17 cellular contexts compared by ENCODE assay signal in genomic region chr3:30810617-30811016, GRCh38.
DNase-seq lines count a peak whose midpoint lies in the region; ATAC-seq and TF ChIP-seq lines count a peak whose summit lies in the region.
"Had no signal": no experiment of that assay in that cellular context is flagged by ENCODE, and none has a peak within 500 bp of the region (broad histone marks: within the 10 kb centered on the region; RNA-seq: fewer than 3 reads in every experiment).

No MANE protein-coding gene starts in this region.

- no peaks in the 10 kb centered on the region for H3K9me3 Mint-ChIP-seq in CD4-positive, alpha-beta memory T cell
- H3K9me3 Mint-ChIP-seq: naive thymus-derived CD8-positive, alpha-beta T cell; T-helper 2 cell treated with Interferon-gamma antibody and Interleukin-4, amounts not matched to agents 5 μg/mL and 100 μg/mL, for 36 hours had no signal

- H3K4ac ChIP-seq in trophoblast cell (ENCODE audit: low read depth, low read length): no peak overlapping the region

- CTCF ChIA-PET in CD4-positive, alpha-beta memory T cell (lab: Charles Lee; ENCODE audit: partially characterized antibody): no interaction called here

- H3K4me2 ChIP-seq in trophoblast cell (ENCODE audit: low read length): no peak overlapping the region

- peak overlapping the region in 2 of 7 donors; percentile 36 to 54 for H3K27ac Mint-ChIP-seq in CD4-positive, alpha-beta memory T cell
- H3K27ac Mint-ChIP-seq: T-helper 2 cell treated with Interferon-gamma antibody and Interleukin-4, amounts not matched to agents 5 μg/mL and 100 μg/mL, for 36 hours had no signal

- H3K18ac ChIP-seq in trophoblast cell (ENCODE audit: low read length): no peak overlapping the region

- no peak overlapping the region for H2BK12ac ChIP-seq in trophoblast cell (ENCODE audit: low read length)

- no peaks in the 10 kb centered on the region for H3K27me3 ChIP-seq in CD4-positive, alpha-beta memory T cell (ENCODE audit: insufficient read depth, low read length)
- no peaks in the 10 kb centered on the region for H3K27me3 ChIP-seq in adipocyte (replicated peaks; ENCODE audit: control insufficient read depth, insufficient read depth, low read length)
- no peaks in the 10 kb centered on the region for H3K27me3 ChIP-seq in trophoblast cell (ENCODE audit: insufficient read depth, low read length)
- no peaks in the 10 kb centered on the region for H3K27me3 ChIP-seq in left lung

- intact Hi-C loops in CD4-positive, alpha-beta memory T cell (cut with micrococcal nuclease): no loop called here
- intact Hi-C loops in left cardiac atrium (cut with DNase I): no loop called here
- intact Hi-C loops in left lung (cut with DNase I): no loop called here

- no peaks in the 10 kb centered on the region for H3K36me3 Mint-ChIP-seq in CD4-positive, alpha-beta memory T cell
- H3K36me3 Mint-ChIP-seq: naive thymus-derived CD8-positive, alpha-beta T cell had no signal

- TF ChIP-seq CTCF in left lung (IDR thresholded peaks at IDR 0.05): no peak

- peak in 3 of 5 donors; percentile 2 to 8 (median 3) for DNase-seq in CD4-positive, alpha-beta memory T cell
- DNase-seq in adipocyte (ENCODE audit: low read depth): no peak
- DNase-seq in left cardiac atrium: peak; percentile 28
- no peak for DNase-seq in trophoblast cell
- DNase-seq in DMS114 treated with DMSO at 0.1 percent for 48 hours (lab: John Stamatoyannopoulos, UW; ENCODE audit: unreplicated experiment): no peak
- DNase-seq in LoVo (ENCODE audit: low spot score): no peak
- DNase-seq in left lung: no peak
- DNase-seq: activated CD4-positive, alpha-beta T cell treated with anti-CD3 and anti-CD28 coated beads for 1 hour; activated CD8-positive, alpha-beta memory T cell treated with anti-CD3 and anti-CD28 coated beads, Interleukin-2, amount 50 U/mL, for 4 hours; activated naive CD4-positive, alpha-beta T cell treated with Interleukin-2 at 50 U/mL for 16 hours; lower lobe of right lung; NCI-H1694 treated with DMSO at 0.1 percent for 48 hours; NCI-H510A; SHP77 had no signal

- peaks cover 0 to 2% (median under 1%) of the 10 kb centered on the region in 4 donors for H3K4me1 Mint-ChIP-seq in CD4-positive, alpha-beta memory T cell

- no peaks in the 10 kb centered on the region for H3K79me2 ChIP-seq in trophoblast cell (ENCODE audit: control insufficient read depth, insufficient read depth, low read length, poor library complexity)

- H3K23ac ChIP-seq in trophoblast cell (ENCODE audit: low read length): no peak overlapping the region

- peaks cover 7 to 10% of the 10 kb centered on the region in 2 donors for H3K27me3 Mint-ChIP-seq in CD4-positive, alpha-beta memory T cell

- no peak overlapping the region for H4K12ac ChIP-seq in trophoblast cell (ENCODE audit: low read depth, low read length)

- H2BK5ac ChIP-seq in trophoblast cell (ENCODE audit: low read depth, low read length, poor library complexity): no peak overlapping the region

- no peak overlapping the region for H2AFZ ChIP-seq in trophoblast cell (ENCODE audit: insufficient read depth, low read length, poor library complexity)

- no peak overlapping the region for H3K4me3 ChIP-seq in CD4-positive, alpha-beta memory T cell (ENCODE audit: low read length in 2 of 2)
- H3K4me3 ChIP-seq in adipocyte (ENCODE audit: low read length) (peak overlapping the region; percentile 74), trophoblast cell (ENCODE audit: low read depth, low read length) (peak overlapping the region; percentile 51), left lung (no peak overlapping the region)
- H3K4me3 ChIP-seq: lower lobe of right lung had no signal

- POLR2A ChIA-PET in CD4-positive, alpha-beta memory T cell (lab: Charles Lee; ENCODE audit: partially characterized antibody): no interaction called here

- peak overlapping the region; percentile 40 for H3K9ac ChIP-seq in adipocyte (ENCODE audit: low read length)
- no peak overlapping the region for H3K9ac ChIP-seq in trophoblast cell (ENCODE audit: low read length)

- no peak overlapping the region for H3K14ac ChIP-seq in trophoblast cell (ENCODE audit: low read length)

- ATAC-seq in left cardiac atrium (peak; percentile 78 to 81), HG03565 (IDR thresholded peaks at IDR 0.05; ENCODE audit: unreplicated experiment) (no peak), left lung (no peak)

- no peak overlapping the region for H2BK120ac ChIP-seq in trophoblast cell (ENCODE audit: insufficient read depth, low read length, poor library complexity)

- no peak overlapping the region for H2AK5ac ChIP-seq in trophoblast cell (ENCODE audit: low read length)

- no peaks in the 10 kb centered on the region for H3K79me1 ChIP-seq in trophoblast cell (ENCODE audit: low read length)

- no peak overlapping the region for H4K91ac ChIP-seq in trophoblast cell (ENCODE audit: low read depth, low read length)

- H3K27ac ChIP-seq in CD4-positive, alpha-beta memory T cell (ENCODE audit: low read depth, low read length): no peak overlapping the region
- no peak overlapping the region for H3K27ac ChIP-seq in trophoblast cell (ENCODE audit: low read depth, low read length)
- H3K27ac ChIP-seq in left lung: no peak overlapping the region
- H3K27ac ChIP-seq: lower lobe of right lung had no signal

- H3K4me3 Mint-ChIP-seq in CD4-positive, alpha-beta memory T cell: peak overlapping the region in 1 of 8 donors; percentile 30
- H3K4me3 Mint-ChIP-seq: T-helper 2 cell treated with Interferon-gamma antibody and Interleukin-4, amounts not matched to agents 5 μg/mL and 100 μg/mL, for 36 hours had no signal

- no CpG with 5 or more reads among the region's 6 CpGs for WGBS in trophoblast cell (ENCODE audit: extremely low coverage, insufficient coverage, insufficient read length)

- H4K8ac ChIP-seq in trophoblast cell (ENCODE audit: low read depth, low read length): no peak overlapping the region

- no peaks in the 10 kb centered on the region for H3K9me3 ChIP-seq in CD4-positive, alpha-beta memory T cell (ENCODE audit: control insufficient read depth in 1 of 2, low read length in 2 of 2)
- H3K9me3 ChIP-seq in adipocyte (ENCODE audit: control insufficient read depth, low read length) (no peaks in the 10 kb centered on the region), trophoblast cell (ENCODE audit: insufficient read depth, low read depth, low read length) (no peaks in the 10 kb centered on the region), left lung (no peaks in the 10 kb centered on the region)
- H3K9me3 ChIP-seq: lower lobe of right lung had no signal

- H3K4me1 ChIP-seq in CD4-positive, alpha-beta memory T cell (ENCODE audit: insufficient read depth, low read length): no peaks in the 10 kb centered on the region
- H3K4me1 ChIP-seq in adipocyte (ENCODE audit: control insufficient read depth, insufficient read depth, low read length) (peaks cover 19% of the 10 kb centered on the region), trophoblast cell (ENCODE audit: control insufficient read depth in 1 of 2, insufficient read depth in 2 of 2, low read length in 2 of 2) (peaks cover 0 to 3% of the 10 kb centered on the region in 2 experiments), left lung (no peaks in the 10 kb centered on the region)
- H3K4me1 ChIP-seq: lower lobe of right lung had no signal

- no peaks in the 10 kb centered on the region for H3K36me3 ChIP-seq in CD4-positive, alpha-beta memory T cell (ENCODE audit: insufficient read depth, low read length)
- no peaks in the 10 kb centered on the region for H3K36me3 ChIP-seq in adipocyte (ENCODE audit: control insufficient read depth, insufficient read depth, low read length, severe bottlenecking)
- no peaks in the 10 kb centered on the region for H3K36me3 ChIP-seq in trophoblast cell (ENCODE audit: control insufficient read depth in 1 of 2, insufficient read depth in 2 of 2, low read length in 2 of 2)
- H3K36me3 ChIP-seq in left lung: no peaks in the 10 kb centered on the region
- H3K36me3 ChIP-seq: lower lobe of right lung had no signal

Comparison
In these comparisons a context has a peak if more than half of its experiments do, and no peak if none do; other contexts are left out.
1. DNase-seq: peak in CD4-positive, alpha-beta memory T cell (3 of 5) and left cardiac atrium (single experiment); none in adipocyte (single experiment), trophoblast cell (0 of 2), DMS114 treated with DMSO at 0.1 percent for 48 hours (single experiment), LoVo (single experiment) and left lung (0 of 2).
2. H3K4me3 ChIP-seq: peak in adipocyte (single experiment) and trophoblast cell (single experiment); none in CD4-positive, alpha-beta memory T cell (0 of 2) and left lung (0 of 2).
3. ATAC-seq: peak in left cardiac atrium (2 of 2); none in HG03565 (single experiment) and left lung (single experiment).